Comparison of ENCODE assay signal across 24 cellular contexts in genomic region chr16:52851211-52851740, GRCh38.
"Had no signal": no experiment of that assay in that cellular context is flagged by ENCODE, and none has a peak within 500 bp of the region (broad histone marks: within the 10 kb centered on the region; RNA-seq: fewer than 3 reads in every experiment).

No MANE protein-coding gene starts in this region.

- H3K4me1 ChIP-seq: colonic mucosa, esophagus squamous epithelium, gastroesophageal sphincter, heart right ventricle, left lung, lower lobe of right lung had no signal

- FAIRE-seq: endometrium, islet of Langerhans, keratinocyte had no signal

- ATAC-seq: effector memory CD8-positive, alpha-beta T cell; esophagus mucosa; gastroesophageal sphincter; heart right ventricle; left cardiac atrium; left lung; left ventricle myocardium superior; lower lobe of right lung; naive thymus-derived CD4-positive, alpha-beta T cell had no signal

- H3K4me3 ChIP-seq: colonic mucosa, esophagus squamous epithelium, gastroesophageal sphincter, heart right ventricle, left lung, lower lobe of right lung had no signal

- H3K9me3 ChIP-seq: colonic mucosa had no signal

- H3K27ac ChIP-seq: colonic mucosa, epithelial cell of prostate, esophagus squamous epithelium, gastroesophageal sphincter, heart right ventricle, left lung, lower lobe of right lung had no signal

- DNase-seq: colonic mucosa; cortex of kidney; effector CD8-positive, alpha-beta T cell; effector memory CD8-positive, alpha-beta T cell; endodermal cell; erythroblast; esophagus squamous epithelium; foreskin fibroblast; foreskin melanocyte; heart right ventricle; hippocampal formation; left cardiac atrium; left lung; left ventricle myocardium superior; lower lobe of right lung; mesenchymal stem cell; midbrain; naive thymus-derived CD4-positive, alpha-beta T cell had no signal

- H3K36me3 ChIP-seq: colonic mucosa, esophagus squamous epithelium, gastroesophageal sphincter, heart right ventricle, left lung, lower lobe of right lung had no signal
